ENCODE assay signal across 1 cellular context in genomic region chr7:100691676-100692577, GRCh38.
TF ChIP-seq lines count a peak whose summit lies in the region.

No MANE protein-coding gene starts in this region.

TF ChIP-seq in HEK293, 187 proteins besides CTCF, POLR2A, EP300 and RAD21 (continued from another document and continues in another):
- TF ChIP-seq PRDM10 (tag by site-specific recombination; IDR thresholded peaks at IDR 0.05) (no peak), PRDM1 (tag by site-specific recombination; IDR thresholded peaks at IDR 0.05) (0 out of 2 replicates have a peak, but pooled peaks have one; percentile 48), ZNF768 (tag by site-specific recombination; IDR thresholded peaks at IDR 0.05) (no peak), ZNF747 (tag by site-specific recombination; IDR thresholded peaks at IDR 0.05) (no peak), ZNF169 (tag by site-specific recombination; IDR thresholded peaks at IDR 0.05) (no peak), HOXA7 (CRISPR knock-in tag; IDR thresholded peaks at IDR 0.05; ENCODE audit: borderline replicate concordance) (no peak), ZNF274 (IDR thresholded peaks at IDR 0.05; ENCODE audit: low read length) (no peak), ZNF274 (tag by site-specific recombination; IDR thresholded peaks at IDR 0.05; ENCODE audit: borderline replicate concordance) (no peak), ZNF157 (tag by site-specific recombination; IDR thresholded peaks at IDR 0.05) (no peak), ZNF654 (tag by site-specific recombination; IDR thresholded peaks at IDR 0.05; ENCODE audit: low read depth) (peak; percentile 61), ZNF501 (tag by site-specific recombination; IDR thresholded peaks at IDR 0.05) (peak; percentile 37; the same call in 1 of the 2 replicates), ZNF16 (tag by site-specific recombination; IDR thresholded peaks at IDR 0.05; ENCODE audit: low read depth) (no peak), ZNF792 (tag by site-specific recombination; IDR thresholded peaks at IDR 0.05) (no peak), ZNF530 (tag by site-specific recombination; IDR thresholded peaks at IDR 0.05; ENCODE audit: low read depth) (no peak), ZNF248 (tag by site-specific recombination; IDR thresholded peaks at IDR 0.05) (no peak), KLF1 (tag by site-specific recombination; IDR thresholded peaks at IDR 0.05) (no peak), ZNF777 (tag by site-specific recombination; IDR thresholded peaks at IDR 0.05; ENCODE audit: borderline replicate concordance) (no peak), ZBTB6 (tag by site-specific recombination; IDR thresholded peaks at IDR 0.05) (0 out of 2 replicates have a peak, but pooled peaks have one; percentile 38), ZNF214 (tag by site-specific recombination; IDR thresholded peaks at IDR 0.05; ENCODE audit: borderline replicate concordance) (no peak), PRDM2 (tag by site-specific recombination; IDR thresholded peaks at IDR 0.05; ENCODE audit: borderline replicate concordance) (no peak), ZNF585B (tag by site-specific recombination; IDR thresholded peaks at IDR 0.05) (no peak), ZSCAN30 (tag by site-specific recombination; IDR thresholded peaks at IDR 0.05) (no peak), ZNF707 (tag by site-specific recombination; IDR thresholded peaks at IDR 0.05) (no peak), ZNF433 (tag by site-specific recombination; IDR thresholded peaks at IDR 0.05; ENCODE audit: low read depth) (no peak), ZNF10 (tag by site-specific recombination; IDR thresholded peaks at IDR 0.05) (no peak), KLF9 (tag by site-specific recombination; IDR thresholded peaks at IDR 0.05; ENCODE audit: low read depth) (no peak), SP2 (tag by site-specific recombination; IDR thresholded peaks at IDR 0.05) (no peak), ZBTB26 (tag by site-specific recombination; optimal IDR thresholded peaks at IDR 0.05) (peak; percentile 51), KLF8 (tag by site-specific recombination; IDR thresholded peaks at IDR 0.05) (peak; percentile 48; the same call in 1 of the 2 replicates), ZNF184 (tag by site-specific recombination; IDR thresholded peaks at IDR 0.05) (no peak), ZNF555 (tag by site-specific recombination; conservative IDR thresholded peaks at IDR 0.05) (no peak), PBX3 (CRISPR knock-in tag; IDR thresholded peaks at IDR 0.05) (no peak), ZNF704 (tag by site-specific recombination; IDR thresholded peaks at IDR 0.05) (no peak), HOXD13 (CRISPR knock-in tag; IDR thresholded peaks at IDR 0.05; ENCODE audit: borderline replicate concordance) (no peak), ZNF211 (tag by site-specific recombination; IDR thresholded peaks at IDR 0.05; ENCODE audit: low read depth) (no peak), MZF1 (tag by site-specific recombination; IDR thresholded peaks at IDR 0.05; ENCODE audit: borderline replicate concordance) (no peak), TSHZ1 (tag by site-specific recombination; IDR thresholded peaks at IDR 0.05; ENCODE audit: borderline replicate concordance) (no peak), ZNF658 (tag by site-specific recombination; IDR thresholded peaks at IDR 0.05) (no peak), ZNF544 (tag by site-specific recombination; IDR thresholded peaks at IDR 0.05) (no peak), ZNF660 (tag by site-specific recombination; IDR thresholded peaks at IDR 0.05) (peak; percentile 85), ZNF571 (tag by site-specific recombination; IDR thresholded peaks at IDR 0.05) (no peak), ZNF830 (tag by site-specific recombination; IDR thresholded peaks at IDR 0.05; ENCODE audit: low read depth) (no peak), ZNF223 (tag by site-specific recombination; IDR thresholded peaks at IDR 0.05) (no peak), ZNF24 (tag by site-specific recombination; IDR thresholded peaks at IDR 0.05) (no peak), ZNF324 (tag by site-specific recombination; IDR thresholded peaks at IDR 0.05) (no peak), ZBTB49 (tag by site-specific recombination; IDR thresholded peaks at IDR 0.05; ENCODE audit: low read depth) (no peak)
